Comparison of ENCODE assay signal across 16 cellular contexts in the genomic region with DNA sequence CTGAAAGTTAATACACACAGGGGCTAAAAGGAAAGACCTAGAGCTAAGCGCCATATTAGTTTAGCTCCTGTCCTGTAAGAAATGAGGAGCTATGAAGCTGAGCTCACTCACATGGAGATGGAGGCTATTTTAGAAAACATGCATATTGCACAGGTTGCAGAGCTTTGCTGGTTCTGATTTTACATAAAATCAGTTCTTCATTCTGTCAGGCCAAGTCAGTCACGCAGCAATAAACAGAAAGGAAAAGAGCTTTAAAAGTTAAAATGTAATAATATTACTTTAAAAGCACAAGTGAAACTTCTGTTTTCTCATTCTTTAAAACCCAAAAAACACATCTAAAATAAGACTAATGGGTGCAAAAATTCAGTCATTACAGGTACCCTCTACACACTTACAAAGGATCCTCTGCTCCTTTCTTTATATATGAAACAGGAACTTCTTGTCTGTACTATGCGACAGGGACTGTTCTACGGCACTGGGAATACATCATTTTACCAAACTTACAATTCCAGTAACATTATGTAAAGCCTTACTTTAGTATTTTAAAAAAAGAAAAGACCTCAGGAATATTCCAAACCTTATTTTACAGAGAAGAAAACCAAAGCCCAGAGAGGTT.
A peak's percentile ranks its signal among the peaks of the same experiment; 100 is the strongest.
DNase-seq lines count a peak whose midpoint lies in the region; ATAC-seq and TF ChIP-seq lines count a peak whose summit lies in the region.
"Had no signal": no experiment of that assay in that cellular context is flagged by ENCODE, and none has a peak within 500 bp of the region (broad histone marks: within the 10 kb centered on the region; RNA-seq: fewer than 3 reads in every experiment).

No MANE protein-coding gene starts in this region.

- DNase-seq in coronary artery (ENCODE audit: low spot score) = no peak
- no peak for DNase-seq in stimulated activated effector memory CD8-positive, alpha-beta T cell treated with anti-CD3 and anti-CD28 coated beads, Interleukin-12 subunit alpha, Interleukin-12 subunit beta, amount 100 ng/mL, for 72 hours (ENCODE audit: low spot score in 2 of 2)
- no peak for DNase-seq in pons (ENCODE audit: low spot score)
- no peak for DNase-seq in naive thymus-derived CD4-positive, alpha-beta T cell
- DNase-seq in NCI-H128 (lab: John Stamatoyannopoulos, UW; ENCODE audit: unreplicated experiment) = no peak
- DNase-seq: activated CD8-positive, alpha-beta memory T cell treated with anti-CD3 and anti-CD28 coated beads for 24 hours; activated gamma-delta T cell treated with Interleukin-2 at 50 U/mL for 16 hours; DMS153; hippocampal formation; NCI-H2171 treated with DMSO at 0.1 percent for 48 hours; retina; stimulated activated CD4-positive, alpha-beta T cell treated with anti-CD3 and anti-CD28 coated beads, Interleukin-4, amount 100 ng/mL, for 1 hour had no signal

- no peaks in the 10 kb centered on the region for H3K79me2 ChIP-seq in DOHH2 (ENCODE audit: control insufficient read depth, low read length)

- H4K20me1 ChIP-seq in DOHH2 (ENCODE audit: control insufficient read depth, insufficient read depth, low read depth, low read length) = no peaks in the 10 kb centered on the region

- peaks cover 5% of the 10 kb centered on the region; the same call in 1 of the 2 replicates for H3F3A ChIP-seq in DOHH2 (ENCODE audit: control insufficient read depth, insufficient read depth)

- H3K27ac Mint-ChIP-seq in stimulated activated effector memory CD8-positive, alpha-beta T cell treated with anti-CD3 and anti-CD28 coated beads, Interleukin-12 subunit alpha, Interleukin-12 subunit beta, amount 100 ng/mL, for 72 hours = peak overlapping the region; percentile 23
- H3K27ac Mint-ChIP-seq in naive thymus-derived CD4-positive, alpha-beta T cell = no peak overlapping the region

- intact Hi-C loops in naive thymus-derived CD4-positive, alpha-beta T cell (cut with micrococcal nuclease) = loop anchor here in 1 of 2 donors (5.0 kb wide), 1 partner anchor 655 kb away; no protein-coding TSS in a partner anchor

- no peaks in the 10 kb centered on the region for H3K27me3 ChIP-seq in DOHH2 (ENCODE audit: control insufficient read depth, low read length)
- H3K27me3 ChIP-seq in naive thymus-derived CD4-positive, alpha-beta T cell (ENCODE audit: control insufficient read depth in 2 of 2, insufficient read depth in 2 of 2, low read length in 2 of 2) = no peaks in the 10 kb centered on the region

- CTCF ChIA-PET in naive thymus-derived CD4-positive, alpha-beta T cell (lab: Charles Lee) = interaction anchor here (0.7 to 2.2 kb wide), 6 partner anchors 10 to 536 kb away, joined by 3 to 8 read pairs (median 6); no protein-coding TSS in a partner anchor

- peaks cover 6% of the 10 kb centered on the region for H3K36me3 ChIP-seq in DOHH2 (ENCODE audit: control insufficient read depth, low read length)
- peaks cover 0 to 12% (median 0%) of the 10 kb centered on the region in 3 experiments for H3K36me3 ChIP-seq in naive thymus-derived CD4-positive, alpha-beta T cell (ENCODE audit: control insufficient read depth in 2 of 3, insufficient read depth in 3 of 3, low read length in 3 of 3)

- POLR2A ChIA-PET in naive thymus-derived CD4-positive, alpha-beta T cell (lab: Charles Lee) = no interaction called here

- H3K4me3 Mint-ChIP-seq in stimulated activated effector memory CD8-positive, alpha-beta T cell treated with anti-CD3 and anti-CD28 coated beads, Interleukin-12 subunit alpha, Interleukin-12 subunit beta, amount 100 ng/mL, for 72 hours = no peak overlapping the region
- H3K4me3 Mint-ChIP-seq in naive thymus-derived CD4-positive, alpha-beta T cell = no peak overlapping the region

- H3K4me3 ChIP-seq in DOHH2 (ENCODE audit: low read length) (no peak overlapping the region), coronary artery (no peak overlapping the region)
- H3K4me3 ChIP-seq in naive thymus-derived CD4-positive, alpha-beta T cell (ENCODE audit: low read length) = no peak overlapping the region

- H3K4me2 ChIP-seq in DOHH2 (ENCODE audit: low read length) = no peak overlapping the region; the same call in 1 of the 2 replicates

- no peaks in the 10 kb centered on the region for H3K9me2 ChIP-seq in DOHH2 (replicated peaks; ENCODE audit: control insufficient read depth, low read length)

- H3K27ac ChIP-seq in DOHH2 (ENCODE audit: low read depth, low read length) (peak overlapping the region; percentile 6), coronary artery (peak overlapping the region; percentile 59 to 76)
- H3K27ac ChIP-seq in naive thymus-derived CD4-positive, alpha-beta T cell (ENCODE audit: low read depth, low read length) = no peak overlapping the region

- TF ChIP-seq CTCF in DOHH2 (IDR thresholded peaks at IDR 0.05; ENCODE audit: low read depth, low read length, poor library complexity, severe bottlenecking) (no peak), coronary artery (IDR thresholded peaks at IDR 0.05) (no peak)

- H3K4me1 ChIP-seq in DOHH2 (ENCODE audit: control insufficient read depth, low read length) = peaks cover 14% of the 10 kb centered on the region
- H3K4me1 ChIP-seq in naive thymus-derived CD4-positive, alpha-beta T cell (ENCODE audit: control insufficient read depth in 2 of 2, insufficient read depth in 2 of 2, low read length in 2 of 2) = peaks cover 0 to 21% of the 10 kb centered on the region in 2 donors

- ATAC-seq in HG03097 (IDR thresholded peaks at IDR 0.05; ENCODE audit: low FRiP score, unreplicated experiment) = peak; percentile 30
- no peak for ATAC-seq in stimulated activated effector memory CD8-positive, alpha-beta T cell treated with anti-CD3 and anti-CD28 coated beads, Interleukin-12 subunit alpha, Interleukin-12 subunit beta, amount 100 ng/mL, for 72 hours
- ATAC-seq in GM18868 (IDR thresholded peaks at IDR 0.05; ENCODE audit: unreplicated experiment) = no peak
- ATAC-seq in naive thymus-derived CD4-positive, alpha-beta T cell = no peak
- ATAC-seq: HepG2 had no signal

- H3K9me3 ChIP-seq in DOHH2 (ENCODE audit: control insufficient read depth, insufficient read depth, low read length) = no peaks in the 10 kb centered on the region
- no peaks in the 10 kb centered on the region for H3K9me3 ChIP-seq in naive thymus-derived CD4-positive, alpha-beta T cell (ENCODE audit: control insufficient read depth in 2 of 3, low read length in 3 of 3)

- peaks cover 23% of the 10 kb centered on the region for H3K36me3 Mint-ChIP-seq in stimulated activated effector memory CD8-positive, alpha-beta T cell treated with anti-CD3 and anti-CD28 coated beads, Interleukin-12 subunit alpha, Interleukin-12 subunit beta, amount 100 ng/mL, for 72 hours
- peaks cover 7 to 23% (median 12%) of the 10 kb centered on the region in 5 donors for H3K36me3 Mint-ChIP-seq in naive thymus-derived CD4-positive, alpha-beta T cell

- no peaks in the 10 kb centered on the region for H3K9me3 Mint-ChIP-seq in stimulated activated effector memory CD8-positive, alpha-beta T cell treated with anti-CD3 and anti-CD28 coated beads, Interleukin-12 subunit alpha, Interleukin-12 subunit beta, amount 100 ng/mL, for 72 hours
- H3K9me3 Mint-ChIP-seq in naive thymus-derived CD4-positive, alpha-beta T cell = no peaks in the 10 kb centered on the region

- H3K27me3 Mint-ChIP-seq in naive thymus-derived CD4-positive, alpha-beta T cell = no peaks in the 10 kb centered on the region

- peaks cover 6% of the 10 kb centered on the region for H3K4me1 Mint-ChIP-seq in stimulated activated effector memory CD8-positive, alpha-beta T cell treated with anti-CD3 and anti-CD28 coated beads, Interleukin-12 subunit alpha, Interleukin-12 subunit beta, amount 100 ng/mL, for 72 hours
- peaks cover 0 to 13% (median 0%) of the 10 kb centered on the region in 7 donors for H3K4me1 Mint-ChIP-seq in naive thymus-derived CD4-positive, alpha-beta T cell
